2 cellular contexts compared by ENCODE assay signal in genomic region chr19:10450853-10451609, GRCh38.
TF ChIP-seq lines count a peak whose summit lies in the region.

No MANE protein-coding gene starts in this region.

TF ChIP-seq in HCT116, 20 proteins besides CTCF, POLR2A, EP300 and RAD21:
- TF ChIP-seq EZH2phosphoT487 (IDR thresholded peaks at IDR 0.05; ENCODE audit: borderline replicate concordance) (no peak), SIN3A (IDR thresholded peaks at IDR 0.05; ENCODE audit: low read depth) (no peak), SP1 (IDR thresholded peaks at IDR 0.05; ENCODE audit: low read depth) (no peak), REST (IDR thresholded peaks at IDR 0.05; ENCODE audit: low read depth) (no peak), FOSL1 (IDR thresholded peaks at IDR 0.05; ENCODE audit: low read depth) (no peak), CBX3 (IDR thresholded peaks at IDR 0.05; ENCODE audit: low read depth) (no peak), JUND (IDR thresholded peaks at IDR 0.05) (no peak), ATF3 (IDR thresholded peaks at IDR 0.05) (no peak), ELF1 (IDR thresholded peaks at IDR 0.05; ENCODE audit: borderline replicate concordance, low read depth) (no peak), SRF (IDR thresholded peaks at IDR 0.05; ENCODE audit: low read depth) (no peak)

TF ChIP-seq in HepG2, 621 proteins besides CTCF, POLR2A, EP300 and RAD21:
- TF ChIP-seq TFE3 (CRISPR knock-in tag; IDR thresholded peaks at IDR 0.05) (no peak), ZNF484 (CRISPR knock-in tag; IDR thresholded peaks at IDR 0.05; ENCODE audit: borderline replicate concordance, low read depth) (no peak), ZNF784 (CRISPR knock-in tag; IDR thresholded peaks at IDR 0.05; ENCODE audit: borderline replicate concordance) (no peak), GTF2F1 (IDR thresholded peaks at IDR 0.05; ENCODE audit: low read length) (no peak), ZNF788 (CRISPR knock-in tag; IDR thresholded peaks at IDR 0.05; ENCODE audit: borderline replicate concordance) (no peak), ZNF354B (CRISPR knock-in tag; IDR thresholded peaks at IDR 0.05) (no peak), TSC22D2 (CRISPR knock-in tag; IDR thresholded peaks at IDR 0.05; ENCODE audit: borderline replicate concordance) (no peak), ATRX (CRISPR knock-in tag; IDR thresholded peaks at IDR 0.05; ENCODE audit: borderline replicate concordance) (no peak), ZNF577 (CRISPR knock-in tag; IDR thresholded peaks at IDR 0.05; ENCODE audit: borderline replicate concordance, low read depth) (no peak), RORA (CRISPR knock-in tag; IDR thresholded peaks at IDR 0.05) (no peak), GABPB1 (CRISPR knock-in tag; IDR thresholded peaks at IDR 0.05) (no peak)
